Comparison of ENCODE assay signal across 8 cellular contexts in the genomic region with DNA sequence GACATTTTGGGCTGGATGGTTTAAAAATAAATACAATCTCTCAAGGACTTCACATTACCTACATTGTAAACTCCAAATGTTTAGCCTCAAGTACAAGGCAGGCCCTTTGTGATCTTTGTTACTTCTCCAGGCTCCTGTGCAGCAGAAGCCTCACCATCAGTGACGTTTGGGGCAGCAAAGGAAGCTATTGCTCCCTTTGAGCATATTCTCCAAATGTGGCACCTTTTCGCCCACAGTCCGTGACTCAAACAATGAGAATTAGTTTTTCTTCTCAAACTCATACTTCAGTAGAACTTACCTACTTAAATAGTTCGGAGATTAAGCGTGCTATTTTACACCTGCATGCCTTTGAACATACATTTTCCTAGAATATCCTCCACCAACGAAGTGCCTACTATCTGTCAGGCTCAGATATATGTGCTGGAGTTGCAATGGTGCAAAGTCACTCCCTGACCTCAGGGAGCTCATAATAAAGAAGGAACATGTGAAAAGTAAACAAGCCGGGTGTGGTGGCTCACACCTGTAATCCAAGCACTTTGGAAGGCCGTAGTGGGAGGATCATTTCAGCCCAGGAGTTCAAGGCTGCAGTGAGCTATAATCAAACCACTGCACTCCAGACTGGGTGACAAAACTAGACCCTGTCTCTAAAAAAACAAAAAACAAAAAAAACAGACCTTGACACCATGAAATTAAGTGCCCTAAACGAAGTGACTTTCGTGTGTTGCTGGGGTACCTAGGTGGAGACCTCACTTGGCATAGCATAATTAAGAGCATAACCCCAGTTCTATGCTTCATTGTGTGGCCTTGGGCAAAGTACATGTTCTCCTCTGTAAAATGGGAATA.
DNase-seq lines count a peak whose midpoint lies in the region; ATAC-seq and TF ChIP-seq lines count a peak whose summit lies in the region.

No MANE protein-coding gene starts in this region.

- peak overlapping the region; percentile 62 to 85 for H3K27ac ChIP-seq in coronary artery

- H3K27ac Mint-ChIP-seq in nephron progenitor cell = peak overlapping the region; percentile 89

- peaks cover 27% of the 10 kb centered on the region for H3K4me1 ChIP-seq in Loucy (ENCODE audit: insufficient read depth, low read length, poor library complexity, severe bottlenecking)

- H3K27me3 ChIP-seq in Loucy (ENCODE audit: insufficient read depth, low read length, poor library complexity, severe bottlenecking) = peaks cover 5% of the 10 kb centered on the region

- peak overlapping the region; percentile 95 for H3K4me3 Mint-ChIP-seq in nephron progenitor cell

- H3K9me2 ChIP-seq in Loucy (replicated peaks; ENCODE audit: low read depth, low read length) = no peaks in the 10 kb centered on the region

- H3K4me2 ChIP-seq in Loucy (ENCODE audit: low read depth, low read length, poor library complexity, severe bottlenecking) = peak overlapping the region; percentile 81

- H3K27me3 Mint-ChIP-seq in nephron progenitor cell (ENCODE audit: low read depth, poor library complexity) = peaks cover 3% of the 10 kb centered on the region

- H3K9me3 Mint-ChIP-seq in nephron progenitor cell = no peaks in the 10 kb centered on the region

- H3K4me1 Mint-ChIP-seq in nephron progenitor cell = peaks cover 56% of the 10 kb centered on the region

- H3F3A ChIP-seq in Loucy (ENCODE audit: low read depth) = no peaks in the 10 kb centered on the region

- H3K36me3 ChIP-seq in Loucy (ENCODE audit: insufficient read depth, low read length) = peaks cover 6% of the 10 kb centered on the region; the same call in 1 of the 2 replicates

- H3K4me3 ChIP-seq in AG10803 (ENCODE audit: low read length) (peak overlapping the region; percentile 83), Loucy (ENCODE audit: low read length, poor library complexity, severe bottlenecking) (peak overlapping the region; percentile 85), coronary artery (peak overlapping the region; percentile 82)

- no peak for ATAC-seq in GM19023 (IDR thresholded peaks at IDR 0.05; ENCODE audit: unreplicated experiment)

- TF ChIP-seq CTCF in AG10803 (conservative IDR thresholded peaks at IDR 0.05; ENCODE audit: low read length) (no peak), Loucy (conservative IDR thresholded peaks at IDR 0.05; ENCODE audit: low read length) (no peak), coronary artery (IDR thresholded peaks at IDR 0.05) (no peak), nephron progenitor cell (IDR thresholded peaks at IDR 0.05) (no peak)

- H3K9me3 ChIP-seq in Loucy (ENCODE audit: insufficient read depth, low read depth, low read length) = no peaks in the 10 kb centered on the region

- no peak for DNase-seq in AG10803 (ENCODE audit: low read depth)
- no peak for DNase-seq in coronary artery (ENCODE audit: low spot score)
- DNase-seq in nephron progenitor cell = no peak
- no peak for DNase-seq in NCI-H128 (lab: John Stamatoyannopoulos, UW; ENCODE audit: unreplicated experiment)
- DNase-seq in NCI-H82 treated with DMSO at 0.1 percent for 48 hours (lab: John Stamatoyannopoulos, UW; ENCODE audit: unreplicated experiment) = no peak
- no peak for DNase-seq in activated CD4-positive, alpha-beta T cell treated with anti-CD3 and anti-CD28 coated beads, Interleukin-2, amount 50 U/mL, for 4 hours

- H4K20me1 ChIP-seq in Loucy (ENCODE audit: insufficient read depth, low read length, poor library complexity, severe bottlenecking) = peaks cover 17% of the 10 kb centered on the region

- peaks cover 18% of the 10 kb centered on the region for H3K36me3 Mint-ChIP-seq in nephron progenitor cell (ENCODE audit: low read depth)

- peak overlapping the region; percentile 77 for H3K9ac ChIP-seq in Loucy (ENCODE audit: low read depth, low read length, poor library complexity, severe bottlenecking)

- H3K79me2 ChIP-seq in Loucy (ENCODE audit: insufficient read depth, low read length) = peaks cover 46% of the 10 kb centered on the region

- H2AFZ ChIP-seq in Loucy (ENCODE audit: low read length) = no peak overlapping the region
